ENCODE assay signal across 8 cellular contexts in genomic region chrX:65688403-65688881, GRCh38. TPM values are rescaled to one million over a fixed set of nuclear protein-coding genes. Genes with fewer than 3 reads are reported as not detected.
DNase-seq lines count a peak whose midpoint lies in the region; ATAC-seq and TF ChIP-seq lines count a peak whose summit lies in the region.

No MANE protein-coding gene starts in this region.

- no peak overlapping the region for H2BK5ac ChIP-seq in H9 (ENCODE audit: insufficient read length, low read length)

- TF ChIP-seq CTCF in AG10803 (conservative IDR thresholded peaks at IDR 0.05; ENCODE audit: low read length) (no peak), H9 (conservative IDR thresholded peaks at IDR 0.05) (no peak)

- no peak overlapping the region for H2AFZ ChIP-seq in H9 (ENCODE audit: low read length)

- peaks cover 31% of the 10 kb centered on the region for H3K9me3 ChIP-seq in H9 (ENCODE audit: control insufficient read depth, low read depth, low read length)

- H4K8ac ChIP-seq in H9 (replicated peaks; ENCODE audit: insufficient read length, low read depth, low read length): no peak overlapping the region

- H2BK12ac ChIP-seq in H9 (ENCODE audit: insufficient read length, low read depth, low read length): no peak overlapping the region

- H3K4me1 ChIP-seq in H9 (ENCODE audit: insufficient read depth, low read length): no peaks in the 10 kb centered on the region; the same call in 1 of the 2 replicates

- CTCF ChIA-PET in activated CD8-positive, alpha-beta T cell treated with anti-CD3 and anti-CD28 coated beads, Interleukin-2, amount 10 ng/mL, durations not matched to agents 7 days and 5 days (lab: Charles Lee): interaction anchor here (1.1 to 4.1 kb wide), 4 partner anchors 9 to 17 kb away, joined by 4 to 16 read pairs (median 10); no protein-coding TSS in a partner anchor

- H3K36me3 Mint-ChIP-seq in activated CD8-positive, alpha-beta T cell treated with anti-CD3 and anti-CD28 coated beads, Interleukin-2, amount 10 ng/mL, durations not matched to agents 7 days and 5 days (ENCODE audit: low read depth): peaks cover 59% of the 10 kb centered on the region
- peaks cover 13% of the 10 kb centered on the region for H3K36me3 Mint-ChIP-seq in natural killer cell treated with Interleukin-12 subunit alpha and Interleukin-12 subunit beta and Interleukin-15 and Interleukin-18, amount 100 ng/mL, for 72 hours
- peaks cover 6 to 18% (median 7%) of the 10 kb centered on the region in 3 experiments for H3K36me3 Mint-ChIP-seq in H9 (ENCODE audit: insufficient read depth in 1 of 3, low read depth in 3 of 3)

- peaks cover 85% of the 10 kb centered on the region for H3K4me1 Mint-ChIP-seq in activated CD8-positive, alpha-beta T cell treated with anti-CD3 and anti-CD28 coated beads, Interleukin-2, amount 10 ng/mL, durations not matched to agents 7 days and 5 days (ENCODE audit: low read depth)
- peaks cover 65 to 77% of the 10 kb centered on the region in 2 donors for H3K4me1 Mint-ChIP-seq in natural killer cell treated with Interleukin-12 subunit alpha and Interleukin-12 subunit beta and Interleukin-15 and Interleukin-18, amount 100 ng/mL, for 72 hours (ENCODE audit: low read depth in 2 of 2)
- peaks cover 8 to 17% of the 10 kb centered on the region in 2 experiments; a peak in 3 of 4 replicates for H3K4me1 Mint-ChIP-seq in H9

- H2BK120ac ChIP-seq in H9 (ENCODE audit: low read depth, low read length, poor library complexity, severe bottlenecking): no peak overlapping the region

- H3K9me3 Mint-ChIP-seq in activated CD8-positive, alpha-beta T cell treated with anti-CD3 and anti-CD28 coated beads, Interleukin-2, amount 10 ng/mL, durations not matched to agents 7 days and 5 days (ENCODE audit: insufficient read depth): no peaks in the 10 kb centered on the region
- H3K9me3 Mint-ChIP-seq in natural killer cell treated with Interleukin-12 subunit alpha and Interleukin-12 subunit beta and Interleukin-15 and Interleukin-18, amount 100 ng/mL, for 72 hours: no peaks in the 10 kb centered on the region
- peaks cover 69 to 82% of the 10 kb centered on the region in 2 experiments for H3K9me3 Mint-ChIP-seq in H9

- peak overlapping the region; percentile 77 for H3K27ac Mint-ChIP-seq in activated CD8-positive, alpha-beta T cell treated with anti-CD3 and anti-CD28 coated beads, Interleukin-2, amount 10 ng/mL, durations not matched to agents 7 days and 5 days
- peak overlapping the region; percentile 90 to 94 for H3K27ac Mint-ChIP-seq in natural killer cell treated with Interleukin-12 subunit alpha and Interleukin-12 subunit beta and Interleukin-15 and Interleukin-18, amount 100 ng/mL, for 72 hours
- H3K27ac Mint-ChIP-seq in H9: no peak overlapping the region; a peak in 1 of 7 replicates

- WGBS in H9 (ENCODE audit: extremely low coverage, insufficient read length, low lambda C conversion rate): no CpG with 5 or more reads among the region's 3 CpGs

- H2BK20ac ChIP-seq in H9 (ENCODE audit: low read depth, low read length, poor library complexity, severe bottlenecking): no peak overlapping the region

- DNase-seq in AG10803 (ENCODE audit: low read depth) (peak; percentile 57), H4 (ENCODE audit: low spot score) (no peak), KG1 (lab: John Stamatoyannopoulos, UW) (no peak), H9 (no peak)
- DNase-seq in activated CD8-positive, alpha-beta T cell treated with anti-CD3 and anti-CD28 coated beads, Interleukin-2, amount 10 ng/mL, durations not matched to agents 7 days and 5 days: no peak
- DNase-seq in natural killer cell treated with Interleukin-12 subunit alpha and Interleukin-12 subunit beta and Interleukin-15 and Interleukin-18, amount 100 ng/mL, for 72 hours (ENCODE audit: low spot score): peak; percentile 76

- no peak overlapping the region for H3K4me2 ChIP-seq in H9 (ENCODE audit: insufficient read depth, insufficient read length, low read length)

- no peak overlapping the region for H3K9ac ChIP-seq in H9 (ENCODE audit: extremely low read depth, insufficient read length, low read length)

- no peaks in the 10 kb centered on the region for H3K27me3 Mint-ChIP-seq in activated CD8-positive, alpha-beta T cell treated with anti-CD3 and anti-CD28 coated beads, Interleukin-2, amount 10 ng/mL, durations not matched to agents 7 days and 5 days (ENCODE audit: low read depth)
- no peaks in the 10 kb centered on the region for H3K27me3 Mint-ChIP-seq in natural killer cell treated with Interleukin-12 subunit alpha and Interleukin-12 subunit beta and Interleukin-15 and Interleukin-18, amount 100 ng/mL, for 72 hours
- H3K27me3 Mint-ChIP-seq in H9 (ENCODE audit: low read depth): no peaks in the 10 kb centered on the region; the same call in 1 of the 2 replicates

- H2BK15ac ChIP-seq in H9 (ENCODE audit: low read depth, low read length): no peak overlapping the region

- ATAC-seq in GM19023 (IDR thresholded peaks at IDR 0.05; ENCODE audit: unreplicated experiment) (peak; percentile 91), HG03103 (IDR thresholded peaks at IDR 0.05; ENCODE audit: low read depth, unreplicated experiment) (peak; percentile 84)
- ATAC-seq in activated CD8-positive, alpha-beta T cell treated with anti-CD3 and anti-CD28 coated beads, Interleukin-2, amount 10 ng/mL, durations not matched to agents 7 days and 5 days: no peak
- peak; percentile 75 to 86 for ATAC-seq in natural killer cell treated with Interleukin-12 subunit alpha and Interleukin-12 subunit beta and Interleukin-15 and Interleukin-18, amount 100 ng/mL, for 72 hours

- H4K5ac ChIP-seq in H9 (ENCODE audit: insufficient read length, low read depth, low read length): no peak overlapping the region

- H3K4me3 Mint-ChIP-seq in activated CD8-positive, alpha-beta T cell treated with anti-CD3 and anti-CD28 coated beads, Interleukin-2, amount 10 ng/mL, durations not matched to agents 7 days and 5 days: peak overlapping the region; percentile 46
- H3K4me3 Mint-ChIP-seq in natural killer cell treated with Interleukin-12 subunit alpha and Interleukin-12 subunit beta and Interleukin-15 and Interleukin-18, amount 100 ng/mL, for 72 hours: peak overlapping the region; percentile 78
- H3K4me3 Mint-ChIP-seq in H9: no peak overlapping the region

- no peaks in the 10 kb centered on the region for H3K23me2 ChIP-seq in H9 (ENCODE audit: insufficient read length, low read depth, low read length, poor library complexity, severe bottlenecking)

- no peaks in the 10 kb centered on the region for H3K27me3 ChIP-seq in H9 (ENCODE audit: insufficient read depth, low read length)

- no peaks in the 10 kb centered on the region for H4K20me1 ChIP-seq in H9 (ENCODE audit: control insufficient read depth, insufficient read depth, insufficient read length)

- no peak overlapping the region for H3K4ac ChIP-seq in H9 (ENCODE audit: low read depth, low read length)

- no peak overlapping the region for H3K4me3 ChIP-seq in AG10803 (ENCODE audit: low read length)

- H3K18ac ChIP-seq in H9 (ENCODE audit: insufficient read length, low read depth, low read length): no peak overlapping the region

- peaks cover 17% of the 10 kb centered on the region; the same call in 1 of the 2 replicates for H3K79me2 ChIP-seq in H9 (ENCODE audit: insufficient read depth, low read length)

- H3T11ph ChIP-seq in H9 (ENCODE audit: low read length): no peak overlapping the region

- H3K79me1 ChIP-seq in H9 (ENCODE audit: insufficient read depth, low read depth, low read length, poor library complexity, severe bottlenecking): no peaks in the 10 kb centered on the region

- H3K14ac ChIP-seq in H9 (ENCODE audit: insufficient read depth, low read length): no peak overlapping the region

- no peak overlapping the region for H3K56ac ChIP-seq in H9 (ENCODE audit: insufficient read length, low read depth, low read length)

- POLR2A ChIA-PET in activated CD8-positive, alpha-beta T cell treated with anti-CD3 and anti-CD28 coated beads, Interleukin-2, amount 10 ng/mL, durations not matched to agents 7 days and 5 days (lab: Charles Lee): interaction anchor here (1.2 to 1.6 kb wide), 3 partner anchors 10 to 20 kb away, joined by 3 to 7 read pairs (median 4); no protein-coding TSS in a partner anchor

- H2AK5ac ChIP-seq in H9 (ENCODE audit: insufficient read length, low read length): no peak overlapping the region

- no peak overlapping the region for H4K91ac ChIP-seq in H9 (ENCODE audit: insufficient read length, low read depth, low read length)

- no peak overlapping the region for H3K27ac ChIP-seq in H9 (ENCODE audit: insufficient read length, low read depth, low read length)

- H3K23ac ChIP-seq in H9 (ENCODE audit: insufficient read length, low read depth, low read length): no peak overlapping the region

RNA-seq across cellular contexts. Expression of gene MSN, which starts 21.0 kb away (rescaled TPM):
- 100 to 1,000 TPM; 622 to 627 TPM for total RNA-seq in activated CD8-positive, alpha-beta T cell treated with anti-CD3 and anti-CD28 coated beads, Interleukin-2, amount 10 ng/mL, durations not matched to agents 7 days and 5 days
- total RNA-seq in natural killer cell treated with Interleukin-12 subunit alpha and Interleukin-12 subunit beta and Interleukin-15 and Interleukin-18, amount 100 ng/mL, for 72 hours: 100 to 1,000 TPM; 392 to 703 TPM
- total RNA-seq in H4 (2014; rRNA removed; shearing (Covaris generic)): 244 and 262 TPM in 2 replicates
- total RNA-seq in H9 (2021): 126 and 129 TPM in 2 replicates

Comparison
In these comparisons a context has a peak if more than half of its experiments do, and no peak if none do; other contexts are left out.
1. DNase-seq: peak in AG10803 (single experiment) and natural killer cell treated with Interleukin-12 subunit alpha and Interleukin-12 subunit beta and Interleukin-15 and Interleukin-18, amount 100 ng/mL, for 72 hours (single experiment); none in activated CD8-positive, alpha-beta T cell treated with anti-CD3 and anti-CD28 coated beads, Interleukin-2, amount 10 ng/mL, durations not matched to agents 7 days and 5 days (single experiment), H4 (single experiment), KG1 (single experiment) and H9 (single experiment).
2. H3K27ac Mint-ChIP-seq: peak in activated CD8-positive, alpha-beta T cell treated with anti-CD3 and anti-CD28 coated beads, Interleukin-2, amount 10 ng/mL, durations not matched to agents 7 days and 5 days (single experiment) and natural killer cell treated with Interleukin-12 subunit alpha and Interleukin-12 subunit beta and Interleukin-15 and Interleukin-18, amount 100 ng/mL, for 72 hours (2 of 2); none in H9 (0 of 3).
3. H3K4me3 Mint-ChIP-seq: peak in activated CD8-positive, alpha-beta T cell treated with anti-CD3 and anti-CD28 coated beads, Interleukin-2, amount 10 ng/mL, durations not matched to agents 7 days and 5 days (single experiment) and natural killer cell treated with Interleukin-12 subunit alpha and Interleukin-12 subunit beta and Interleukin-15 and Interleukin-18, amount 100 ng/mL, for 72 hours (single experiment); none in H9 (0 of 2).